In the genomic region with DNA sequence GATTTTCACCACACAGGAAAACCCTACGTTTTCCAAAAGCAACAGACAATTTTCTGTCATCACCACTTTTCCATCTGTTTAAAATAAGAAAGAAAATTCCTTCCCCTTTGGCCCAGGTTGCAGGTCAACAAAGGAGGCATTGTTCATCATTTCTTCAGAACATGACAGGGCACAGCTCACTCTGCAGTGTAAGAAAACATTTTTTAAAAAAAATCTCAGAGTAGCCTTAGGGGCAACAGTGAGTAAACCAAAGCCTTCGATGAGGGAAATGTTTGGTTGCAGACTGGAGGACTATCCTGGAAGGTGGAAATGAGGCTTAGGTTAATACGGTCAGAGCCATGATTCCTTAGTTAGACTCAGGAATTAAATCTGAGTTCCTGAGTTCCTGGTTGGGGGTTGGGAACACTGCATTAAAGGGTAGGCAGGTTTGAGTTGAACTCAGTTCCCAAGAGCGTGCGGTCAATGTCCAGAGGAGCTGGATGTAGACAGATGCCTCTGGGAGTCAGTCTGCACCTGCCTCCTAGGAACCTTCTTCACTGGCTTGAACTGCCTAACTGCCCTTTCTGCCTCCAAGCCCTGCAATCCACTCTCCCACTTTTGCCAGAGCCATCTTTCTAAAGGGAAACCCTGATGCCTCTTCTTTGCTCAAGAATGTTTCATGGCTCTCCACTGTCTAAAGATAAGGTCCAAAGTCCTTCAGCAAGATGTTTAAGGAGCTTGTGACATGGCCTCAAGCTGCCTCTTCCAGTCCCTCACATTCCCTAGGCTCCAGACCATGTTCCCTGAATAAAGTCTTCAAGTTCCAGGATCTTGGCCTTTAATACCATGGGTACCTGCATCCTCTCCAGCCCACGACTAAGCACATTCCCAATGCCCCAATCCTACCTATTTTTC, we compare ENCODE assay signal across 10 cellular contexts. TPM values are rescaled to one million over a fixed set of nuclear protein-coding genes. Genes with fewer than 3 reads are reported as not detected.
DNase-seq lines count a peak whose midpoint lies in the region; ATAC-seq and TF ChIP-seq lines count a peak whose summit lies in the region.
"Had no signal": no experiment of that assay in that cellular context is flagged by ENCODE, and none has a peak within 500 bp of the region (broad histone marks: within the 10 kb centered on the region; RNA-seq: fewer than 3 reads in every experiment).

No MANE protein-coding gene starts in this region.

- no peaks in the 10 kb centered on the region for H3K9me3 ChIP-seq in BLaER1 treated with 17β-estradiol and CSF1 and Interleukin-3, amounts not matched to agents 10 nM and 100 nM (replicated peaks in 1 of 11)
- H3K9me3 ChIP-seq in body of pancreas, result no peaks in the 10 kb centered on the region

- H3K36me3 Mint-ChIP-seq in memory B cell, result peaks cover 3% of the 10 kb centered on the region

- H3K4me2 ChIP-seq in BLaER1 treated with 17β-estradiol and CSF1 and Interleukin-3, amounts not matched to agents 10 nM and 100 nM, result peak overlapping the region in 7 of 11 experiments; percentile 89 to 99 (median 98); a peak in 6 of 22 replicates

- intact Hi-C loops in body of pancreas (cut with DNase I), result no loop called here

- peaks cover 53% of the 10 kb centered on the region for H3K4me1 Mint-ChIP-seq in memory B cell

- H3K36me3 ChIP-seq in BLaER1 treated with 17β-estradiol and CSF1 and Interleukin-3, amounts not matched to agents 10 nM and 100 nM, result no peaks in the 10 kb centered on the region
- no peaks in the 10 kb centered on the region for H3K36me3 ChIP-seq in body of pancreas (replicated peaks in 1 of 2; ENCODE audit: insufficient read depth in 1 of 2, low read depth in 2 of 2)

- TF ChIP-seq CTCF in body of pancreas (IDR thresholded peaks at IDR 0.05), result no peak

- H3K27me3 ChIP-seq in BLaER1 treated with 17β-estradiol and CSF1 and Interleukin-3, amounts not matched to agents 10 nM and 100 nM, result peaks cover 66 to 91% (median 83%) of the 10 kb centered on the region in 11 experiments
- H3K27me3 ChIP-seq in body of pancreas, result no peaks in the 10 kb centered on the region

- peaks cover 38 to 59% (median 51%) of the 10 kb centered on the region in 10 experiments for H3K4me1 ChIP-seq in BLaER1 treated with 17β-estradiol and CSF1 and Interleukin-3, amounts not matched to agents 10 nM and 100 nM
- H3K4me1 ChIP-seq in body of pancreas, result peaks cover 54% of the 10 kb centered on the region

- peaks cover 6 to 51% (median 19%) of the 10 kb centered on the region in 11 experiments; a peak in 20 of 22 replicates for H4K20me1 ChIP-seq in BLaER1 treated with 17β-estradiol and CSF1 and Interleukin-3, amounts not matched to agents 10 nM and 100 nM

- 80 to 81% methylated on average over 6 of the region's 6 CpGs for WGBS in body of pancreas, 2 donors

- ATAC-seq in body of pancreas (no peak), memory B cell (ENCODE audit: low read depth) (no peak), HG02852 (IDR thresholded peaks at IDR 0.05; ENCODE audit: unreplicated experiment) (no peak), HG03025 (IDR thresholded peaks at IDR 0.05; ENCODE audit: low FRiP score, unreplicated experiment) (no peak)

- H3K4me3 ChIP-seq in BLaER1 treated with 17β-estradiol and CSF1 and Interleukin-3, amounts not matched to agents 10 nM and 100 nM, result no peak overlapping the region
- H3K4me3 ChIP-seq in body of pancreas, result no peak overlapping the region

- DNase-seq in HT-29 (ENCODE audit: low spot score) (peak; percentile 62), body of pancreas (no peak), memory B cell (ENCODE audit: low spot score in 2 of 2) (no peak), NOMO-1 (lab: John Stamatoyannopoulos, UW; ENCODE audit: unreplicated experiment in 2 of 2) (no peak), activated gamma-delta T cell (lab: John Stamatoyannopoulos, UW) (no peak)
- DNase-seq: NCI-H510A treated with DMSO at 0.1 percent for 48 hours had no signal

- no peak overlapping the region for H3K9ac ChIP-seq in BLaER1 treated with 17β-estradiol and CSF1 and Interleukin-3, amounts not matched to agents 10 nM and 100 nM

- H3K9me3 Mint-ChIP-seq in memory B cell, result no peaks in the 10 kb centered on the region
- H3K9me3 Mint-ChIP-seq: activated naive CD4-positive, alpha-beta T cell treated with anti-CD3 and anti-CD28 coated beads, Interleukin-2, amount 50 U/mL, for 72 hours had no signal

- no peak for TF ChIP-seq POLR2A in body of pancreas (IDR thresholded peaks at IDR 0.05)

- peak overlapping the region; percentile 92 for H3K27ac Mint-ChIP-seq in memory B cell

- no peak overlapping the region for H3K27ac ChIP-seq in BLaER1 treated with 17β-estradiol and CSF1 and Interleukin-3, amounts not matched to agents 10 nM and 100 nM
- peak overlapping the region; percentile 1 to 99 (median 99) for H3K27ac ChIP-seq in body of pancreas

- peaks cover 5% of the 10 kb centered on the region for H3K27me3 Mint-ChIP-seq in memory B cell

- no peak overlapping the region for H3K4me3 Mint-ChIP-seq in memory B cell

RNA-seq across cellular contexts. Expression of a gene that starts 3.2 kb away (rescaled TPM):
- 543 and 595 TPM in 2 replicates for total RNA-seq in HT-29 (2014; rRNA removed; shearing (Covaris generic))
- 10 to 100 TPM; 28.5 to 49.1 TPM for total RNA-seq in body of pancreas

Comparison
In these comparisons a context has a peak if more than half of its experiments do, and no peak if none do; other contexts are left out.
1. H3K27ac ChIP-seq: peak in body of pancreas (4 of 4); none in BLaER1 treated with 17β-estradiol and CSF1 and Interleukin-3, amounts not matched to agents 10 nM and 100 nM (0 of 11).
2. RNA of a gene that starts 3.2 kb away (total RNA-seq): 543 to 595 TPM in HT-29; 28.5 to 49.1 TPM in body of pancreas; every median in the first group is over 10 times any median in the second.